ENCODE assay signal across 8 cellular contexts in the genomic region with DNA sequence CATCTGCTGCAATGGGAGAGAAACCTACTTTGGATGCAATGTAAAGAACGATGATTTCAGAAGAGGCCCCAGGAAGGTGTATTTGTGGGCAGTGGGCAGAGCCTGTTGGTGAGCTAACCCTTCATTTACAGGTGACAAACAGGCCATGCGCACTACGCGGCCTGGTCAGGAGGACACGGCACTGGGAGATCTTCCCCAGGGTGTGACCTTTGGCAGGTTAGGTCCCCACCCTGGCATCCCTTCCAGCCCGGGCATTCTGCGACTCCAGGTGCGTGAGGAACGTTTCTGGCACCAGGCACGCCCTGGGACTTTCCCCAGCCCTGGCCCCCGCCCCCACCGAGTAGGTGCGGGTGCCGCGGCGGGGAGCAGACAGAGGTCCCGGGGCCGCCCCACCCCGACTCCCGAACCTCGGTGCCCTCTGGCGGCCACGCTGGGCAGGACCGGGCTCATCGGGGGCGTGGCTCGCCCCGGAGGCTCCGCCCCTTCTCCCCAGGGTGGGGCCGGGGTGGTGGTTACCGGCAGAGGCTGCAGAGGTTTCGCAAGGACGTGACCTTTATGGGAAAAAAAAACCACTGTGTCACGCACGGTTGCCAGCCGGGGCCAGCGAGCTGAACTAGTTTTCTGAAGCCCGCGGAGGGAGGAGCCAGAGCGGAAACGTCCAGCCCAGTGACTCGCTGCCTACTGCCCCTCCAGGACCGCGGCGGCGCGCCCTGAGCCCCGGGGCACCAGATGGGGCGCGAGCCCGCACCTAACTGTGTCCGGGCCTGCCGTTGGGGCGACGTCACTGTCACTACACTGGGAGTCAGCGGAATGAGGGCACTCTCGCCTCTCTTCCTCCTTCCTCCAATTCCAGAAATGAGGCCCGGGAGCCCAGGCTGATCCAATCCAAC. TPM values are rescaled to one million over a fixed set of nuclear protein-coding genes. Genes with fewer than 3 reads are reported as not detected.
DNase-seq lines count a peak whose midpoint lies in the region; ATAC-seq, FAIRE-seq and TF ChIP-seq lines count a peak whose summit lies in the region.

No MANE protein-coding gene starts in this region.

- H3K4me3 ChIP-seq in HL-60 (replicated peaks; ENCODE audit: insufficient read depth, low read length) (peak overlapping the region; percentile 33), cardiac muscle cell (peak overlapping the region; percentile 15), upper lobe of right lung (peak overlapping the region; percentile 30)

- intact Hi-C loops in upper lobe of right lung (cut with DNase I), result loop anchor here (10.0 kb wide), 1 partner anchor 107 kb away; the partner anchor contains the start of gene DDX3X

- H3K9me3 ChIP-seq in cardiac muscle cell (ENCODE audit: low read depth) (no peaks in the 10 kb centered on the region), upper lobe of right lung (no peaks in the 10 kb centered on the region)

- ATAC-seq in GM19463 (IDR thresholded peaks at IDR 0.05; ENCODE audit: unreplicated experiment) (peak; percentile 72), upper lobe of right lung (peak; percentile 99)
- peak; percentile 91 to 95 for ATAC-seq in activated naive CD4-positive, alpha-beta T cell treated with anti-CD3 and anti-CD28 coated beads, Interleukin-2, amount 50 U/mL, for 72 hours

- H3K27me3 ChIP-seq in HL-60 (ENCODE audit: insufficient read depth, poor library complexity, severe bottlenecking), result no peaks in the 10 kb centered on the region
- H3K27me3 ChIP-seq in cardiac muscle cell, result no peaks in the 10 kb centered on the region
- H3K27me3 ChIP-seq in upper lobe of right lung, result no peaks in the 10 kb centered on the region

- H3K4me1 ChIP-seq in cardiac muscle cell (ENCODE audit: low read depth) (peaks cover 15% of the 10 kb centered on the region), upper lobe of right lung (no peaks in the 10 kb centered on the region)

- no peaks in the 10 kb centered on the region for H3K9me3 Mint-ChIP-seq in activated naive CD4-positive, alpha-beta T cell treated with anti-CD3 and anti-CD28 coated beads, Interleukin-2, amount 50 U/mL, for 72 hours
- peaks cover 7% of the 10 kb centered on the region for H3K9me3 Mint-ChIP-seq in progenitor cell of endocrine pancreas (ENCODE audit: low read depth)

- H3K36me3 ChIP-seq in cardiac muscle cell, result no peaks in the 10 kb centered on the region
- H3K36me3 ChIP-seq in upper lobe of right lung, result no peaks in the 10 kb centered on the region

- no peaks in the 10 kb centered on the region for H3K27me3 Mint-ChIP-seq in progenitor cell of endocrine pancreas

- peak; percentile 45 for DNase-seq in D721Med (ENCODE audit: insufficient read length, low spot score)
- peak; percentile 84 to 87 for DNase-seq in HL-60 (ENCODE audit: low read depth in 1 of 2, low spot score in 1 of 2)
- peak; percentile 34 for DNase-seq in SK-N-DZ (ENCODE audit: low spot score)
- peak; percentile 93 to 94 for DNase-seq in activated naive CD4-positive, alpha-beta T cell treated with anti-CD3 and anti-CD28 coated beads, Interleukin-2, amount 50 U/mL, for 72 hours (ENCODE audit: low spot score in 2 of 2)
- peak; percentile 82 to 91 for DNase-seq in cardiac muscle cell (ENCODE audit: low read depth in 1 of 2, low spot score in 1 of 2)
- DNase-seq in progenitor cell of endocrine pancreas (ENCODE audit: low spot score, unreplicated experiment), result peak; percentile 65
- peak; percentile 93 for DNase-seq in upper lobe of right lung

- H3K4me1 Mint-ChIP-seq in progenitor cell of endocrine pancreas (ENCODE audit: low read depth), result peaks cover 2% of the 10 kb centered on the region

- H3K4me3 Mint-ChIP-seq in progenitor cell of endocrine pancreas (ENCODE audit: low read depth), result peak overlapping the region; percentile 71

- H3K27ac ChIP-seq in HL-60 (replicated peaks) (peak overlapping the region; percentile 86), cardiac muscle cell (peak overlapping the region; percentile 84), upper lobe of right lung (peak overlapping the region; percentile 82)

- FAIRE-seq in D721Med (lab: Jason Lieb, UNC), result no peak

- peak overlapping the region in 1 of 2 donors; percentile 91 for H3K27ac Mint-ChIP-seq in activated naive CD4-positive, alpha-beta T cell treated with anti-CD3 and anti-CD28 coated beads, Interleukin-2, amount 50 U/mL, for 72 hours
- H3K27ac Mint-ChIP-seq in progenitor cell of endocrine pancreas, result no peak overlapping the region

- TF ChIP-seq CTCF in D721Med (IDR thresholded peaks at IDR 0.05; ENCODE audit: insufficient read depth, missing control alignments), result no peak
- TF ChIP-seq CTCF in HL-60 (IDR thresholded peaks at IDR 0.05; ENCODE audit: insufficient read depth, low read length), result no peak
- TF ChIP-seq CTCF in cardiac muscle cell (IDR thresholded peaks at IDR 0.05; ENCODE audit: low read depth, low read length), result peak; percentile 56
- TF ChIP-seq CTCF in progenitor cell of endocrine pancreas (IDR thresholded peaks at IDR 0.05; ENCODE audit: unreplicated experiment), result peak; percentile 60
- TF ChIP-seq CTCF in upper lobe of right lung (IDR thresholded peaks at IDR 0.05), result peak; percentile 66

- no peaks in the 10 kb centered on the region for H3K36me3 Mint-ChIP-seq in activated naive CD4-positive, alpha-beta T cell treated with anti-CD3 and anti-CD28 coated beads, Interleukin-2, amount 50 U/mL, for 72 hours
- no peaks in the 10 kb centered on the region for H3K36me3 Mint-ChIP-seq in progenitor cell of endocrine pancreas (ENCODE audit: insufficient read depth)

RNA-seq across cellular contexts. Expression of gene NYX, which starts 5.0 kb away (rescaled TPM):
- polyA plus RNA-seq in SK-N-DZ (2014; cell fraction: cytosol; rRNA removed), result not detected in 2 replicates
- not detected in 2 replicates for polyA plus RNA-seq in SK-N-DZ (2014; cell fraction: nucleus; rRNA removed)
- total RNA-seq in activated naive CD4-positive, alpha-beta T cell treated with anti-CD3 and anti-CD28 coated beads, Interleukin-2, amount 50 U/mL, for 72 hours, result not detected
- total RNA-seq in cardiac muscle cell (0.07 and 0.09 TPM in 2 replicates), progenitor cell of endocrine pancreas (not detected in 2 replicates), upper lobe of right lung (not detected)
- 0.26 TPM in 1 of 2 replicates, not detected in the other for polyA plus RNA-seq in cardiac muscle cell

Comparison
In these comparisons a context has a peak if more than half of its experiments do, and no peak if none do; other contexts are left out.
1. Peak in every context shown above with its lines: DNase-seq, ATAC-seq, H3K4me3 ChIP-seq and H3K27ac ChIP-seq.
2. DNase-seq: peak in every context shown above with its lines; median percentile 94 in activated naive CD4-positive, alpha-beta T cell treated with anti-CD3 and anti-CD28 coated beads, Interleukin-2, amount 50 U/mL, for 72 hours; 93 in upper lobe of right lung; 86 in cardiac muscle cell; 86 in HL-60; 65 in progenitor cell of endocrine pancreas; 45 in D721Med; 34 in SK-N-DZ.
3. CTCF ChIP-seq: peak in cardiac muscle cell (single experiment), progenitor cell of endocrine pancreas (single experiment) and upper lobe of right lung (single experiment); none in D721Med (single experiment) and HL-60 (single experiment).